In the genomic region with DNA sequence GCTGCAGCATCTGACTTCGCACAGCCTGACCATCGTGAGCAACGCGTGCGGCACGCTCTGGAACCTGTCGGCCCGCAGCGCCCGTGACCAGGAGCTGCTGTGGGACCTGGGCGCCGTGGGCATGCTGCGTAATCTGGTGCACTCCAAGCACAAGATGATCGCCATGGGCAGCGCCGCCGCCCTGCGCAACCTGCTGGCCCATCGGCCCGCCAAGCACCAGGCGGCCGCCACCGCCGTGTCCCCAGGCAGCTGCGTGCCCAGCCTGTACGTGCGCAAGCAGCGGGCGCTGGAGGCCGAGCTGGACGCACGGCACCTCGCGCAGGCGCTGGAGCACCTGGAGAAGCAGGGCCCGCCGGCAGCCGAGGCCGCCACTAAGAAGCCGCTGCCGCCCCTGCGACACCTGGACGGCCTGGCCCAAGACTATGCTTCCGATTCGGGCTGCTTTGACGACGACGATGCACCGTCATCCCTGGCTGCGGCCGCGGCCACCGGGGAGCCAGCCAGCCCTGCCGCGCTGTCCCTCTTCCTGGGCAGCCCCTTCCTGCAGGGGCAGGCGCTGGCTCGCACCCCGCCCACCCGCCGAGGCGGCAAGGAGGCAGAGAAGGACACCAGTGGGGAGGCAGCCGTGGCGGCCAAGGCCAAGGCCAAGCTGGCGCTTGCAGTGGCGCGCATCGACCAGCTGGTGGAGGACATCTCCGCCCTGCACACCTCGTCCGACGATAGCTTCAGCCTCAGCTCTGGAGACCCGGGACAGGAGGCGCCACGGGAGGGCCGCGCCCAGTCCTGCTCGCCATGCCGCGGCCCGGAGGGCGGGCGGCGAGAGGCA, we compare ENCODE assay signal across 2 cellular contexts.
TF ChIP-seq lines count a peak whose summit lies in the region.

No MANE protein-coding gene starts in this region.

TF ChIP-seq in H1, 55 proteins besides CTCF, POLR2A, EP300 and RAD21:
- TF ChIP-seq JUN (IDR thresholded peaks at IDR 0.05; ENCODE audit: low read depth, low read length) (no peak), BACH1 (IDR thresholded peaks at IDR 0.05; ENCODE audit: low read length) (peak; percentile 5; the same call in 1 of the 2 replicates), CHD2 (IDR thresholded peaks at IDR 0.05; ENCODE audit: low read length) (no peak), JUND (IDR thresholded peaks at IDR 0.05; ENCODE audit: low read length) (no peak), HDAC2 (IDR thresholded peaks at IDR 0.05; ENCODE audit: borderline replicate concordance in 1 of 2, low read depth in 2 of 2, low read length in 2 of 2) (0 out of 4 replicates have a peak, but pooled peaks of 1 of the 2 experiments have one; percentile 58), CBX8 (IDR thresholded peaks at IDR 0.05; ENCODE audit: borderline replicate concordance, low read depth, low read length) (no peak), CREB1 (IDR thresholded peaks at IDR 0.05) (peak; percentile 53), GTF2F1 (IDR thresholded peaks at IDR 0.05; ENCODE audit: borderline replicate concordance, low read depth, low read length) (no peak), BCL11A (IDR thresholded peaks at IDR 0.05; ENCODE audit: low read depth in 2 of 2, low read length in 2 of 2) (no peak), CEBPB (IDR thresholded peaks at IDR 0.05; ENCODE audit: low read depth, low read length) (no peak), YY1 (IDR thresholded peaks at IDR 0.05; ENCODE audit: low read depth, low read length) (0 out of 2 replicates have a peak, but pooled peaks have one; percentile 6), CBX5 (IDR thresholded peaks at IDR 0.05; ENCODE audit: low read depth, low read length) (no peak), SIRT6 (IDR thresholded peaks at IDR 0.05; ENCODE audit: low read length) (no peak), TEAD4 (IDR thresholded peaks at IDR 0.05; ENCODE audit: low read depth, low read length) (no peak), POU5F1 (IDR thresholded peaks at IDR 0.05; ENCODE audit: low read depth, low read length) (no peak), GABPA (IDR thresholded peaks at IDR 0.05; ENCODE audit: borderline replicate concordance, insufficient read depth, low read length) (peak; percentile 79)
- TF ChIP-seq, protein P1, sequence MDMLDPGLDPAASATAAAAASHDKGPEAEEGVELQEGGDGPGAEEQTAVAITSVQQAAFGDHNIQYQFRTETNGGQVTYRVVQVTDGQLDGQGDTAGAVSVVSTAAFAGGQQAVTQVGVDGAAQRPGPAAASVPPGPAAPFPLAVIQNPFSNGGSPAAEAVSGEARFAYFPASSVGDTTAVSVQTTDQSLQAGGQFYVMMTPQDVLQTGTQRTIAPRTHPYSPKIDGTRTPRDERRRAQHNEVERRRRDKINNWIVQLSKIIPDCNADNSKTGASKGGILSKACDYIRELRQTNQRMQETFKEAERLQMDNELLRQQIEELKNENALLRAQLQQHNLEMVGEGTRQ (IDR thresholded peaks at IDR 0.05; ENCODE audit: low read length) = no peak
- TF ChIP-seq, protein P2, sequence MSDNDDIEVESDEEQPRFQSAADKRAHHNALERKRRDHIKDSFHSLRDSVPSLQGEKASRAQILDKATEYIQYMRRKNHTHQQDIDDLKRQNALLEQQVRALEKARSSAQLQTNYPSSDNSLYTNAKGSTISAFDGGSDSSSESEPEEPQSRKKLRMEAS (IDR thresholded peaks at IDR 0.05) = peak; percentile 39
- TF ChIP-seq, protein P3, sequence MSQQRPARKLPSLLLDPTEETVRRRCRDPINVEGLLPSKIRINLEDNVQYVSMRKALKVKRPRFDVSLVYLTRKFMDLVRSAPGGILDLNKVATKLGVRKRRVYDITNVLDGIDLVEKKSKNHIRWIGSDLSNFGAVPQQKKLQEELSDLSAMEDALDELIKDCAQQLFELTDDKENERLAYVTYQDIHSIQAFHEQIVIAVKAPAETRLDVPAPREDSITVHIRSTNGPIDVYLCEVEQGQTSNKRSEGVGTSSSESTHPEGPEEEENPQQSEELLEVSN (IDR thresholded peaks at IDR 0.05) = peak; percentile 67; the same call in 1 of the 2 replicates
TF ChIP-seq in H1: peak in this region for 7.

TF ChIP-seq in SK-N-SH, 30 proteins besides CTCF, POLR2A, EP300 and RAD21:
- TF ChIP-seq POLR2AphosphoS5 (IDR thresholded peaks at IDR 0.05; ENCODE audit: low read depth, low read length) (no peak), EZH2phosphoT487 (IDR thresholded peaks at IDR 0.05; ENCODE audit: borderline replicate concordance, low read depth) (no peak), CHD2 (IDR thresholded peaks at IDR 0.05; ENCODE audit: low read length, partially characterized antibody) (no peak), GABPA (IDR thresholded peaks at IDR 0.05; ENCODE audit: low read depth) (no peak), FOSL2 (IDR thresholded peaks at IDR 0.05; ENCODE audit: borderline replicate concordance, low read depth) (no peak), JUND (IDR thresholded peaks at IDR 0.05) (no peak), TEAD4 (IDR thresholded peaks at IDR 0.05; ENCODE audit: borderline replicate concordance, insufficient read depth) (no peak), ELF1 (IDR thresholded peaks at IDR 0.05) (no peak), TAF1 (IDR thresholded peaks at IDR 0.05; ENCODE audit: borderline replicate concordance, low read depth, low read length) (no peak), NRF1 (IDR thresholded peaks at IDR 0.05; ENCODE audit: low read depth, low read length) (no peak), RFX5 (IDR thresholded peaks at IDR 0.05; ENCODE audit: low read length) (no peak), MEF2A (IDR thresholded peaks at IDR 0.05; ENCODE audit: borderline replicate concordance, low read depth) (no peak), YY1 (IDR thresholded peaks at IDR 0.05; ENCODE audit: low read depth) (no peak)
- TF ChIP-seq, protein P4, sequence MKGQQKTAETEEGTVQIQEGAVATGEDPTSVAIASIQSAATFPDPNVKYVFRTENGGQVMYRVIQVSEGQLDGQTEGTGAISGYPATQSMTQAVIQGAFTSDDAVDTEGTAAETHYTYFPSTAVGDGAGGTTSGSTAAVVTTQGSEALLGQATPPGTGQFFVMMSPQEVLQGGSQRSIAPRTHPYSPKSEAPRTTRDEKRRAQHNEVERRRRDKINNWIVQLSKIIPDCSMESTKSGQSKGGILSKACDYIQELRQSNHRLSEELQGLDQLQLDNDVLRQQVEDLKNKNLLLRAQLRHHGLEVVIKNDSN (IDR thresholded peaks at IDR 0.05; ENCODE audit: borderline replicate concordance, low read depth) = no peak
- TF ChIP-seq, protein P5, sequence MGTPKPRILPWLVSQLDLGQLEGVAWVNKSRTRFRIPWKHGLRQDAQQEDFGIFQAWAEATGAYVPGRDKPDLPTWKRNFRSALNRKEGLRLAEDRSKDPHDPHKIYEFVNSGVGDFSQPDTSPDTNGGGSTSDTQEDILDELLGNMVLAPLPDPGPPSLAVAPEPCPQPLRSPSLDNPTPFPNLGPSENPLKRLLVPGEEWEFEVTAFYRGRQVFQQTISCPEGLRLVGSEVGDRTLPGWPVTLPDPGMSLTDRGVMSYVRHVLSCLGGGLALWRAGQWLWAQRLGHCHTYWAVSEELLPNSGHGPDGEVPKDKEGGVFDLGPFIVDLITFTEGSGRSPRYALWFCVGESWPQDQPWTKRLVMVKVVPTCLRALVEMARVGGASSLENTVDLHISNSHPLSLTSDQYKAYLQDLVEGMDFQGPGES (IDR thresholded peaks at IDR 0.05; ENCODE audit: low read depth, low read length) = no peak
- TF ChIP-seq, protein P6, sequence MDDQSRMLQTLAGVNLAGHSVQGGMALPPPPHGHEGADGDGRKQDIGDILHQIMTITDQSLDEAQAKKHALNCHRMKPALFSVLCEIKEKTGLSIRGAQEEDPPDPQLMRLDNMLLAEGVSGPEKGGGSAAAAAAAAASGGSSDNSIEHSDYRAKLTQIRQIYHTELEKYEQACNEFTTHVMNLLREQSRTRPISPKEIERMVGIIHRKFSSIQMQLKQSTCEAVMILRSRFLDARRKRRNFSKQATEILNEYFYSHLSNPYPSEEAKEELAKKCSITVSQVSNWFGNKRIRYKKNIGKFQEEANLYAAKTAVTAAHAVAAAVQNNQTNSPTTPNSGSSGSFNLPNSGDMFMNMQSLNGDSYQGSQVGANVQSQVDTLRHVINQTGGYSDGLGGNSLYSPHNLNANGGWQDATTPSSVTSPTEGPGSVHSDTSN (IDR thresholded peaks at IDR 0.05) = no peak
